ENCODE assay signal across 21 cellular contexts in genomic region chr4:7826176-7826908, GRCh38.
DNase-seq lines count a peak whose midpoint lies in the region; ATAC-seq and TF ChIP-seq lines count a peak whose summit lies in the region.
"Had no signal": no experiment of that assay in that cellular context is flagged by ENCODE, and none has a peak within 500 bp of the region (broad histone marks: within the 10 kb centered on the region; RNA-seq: fewer than 3 reads in every experiment).

No MANE protein-coding gene starts in this region.

- H3K27ac Mint-ChIP-seq in neural progenitor cell: no peak overlapping the region

- H3K9me3 ChIP-seq in SK-N-SH: no peaks in the 10 kb centered on the region
- H3K9me3 ChIP-seq in HUES48 (ENCODE audit: control insufficient read depth, insufficient read depth, low read length): no peaks in the 10 kb centered on the region
- no peaks in the 10 kb centered on the region for H3K9me3 ChIP-seq in neural progenitor cell (ENCODE audit: low read depth)
- H3K9me3 ChIP-seq: BE2C, mucosa of descending colon had no signal

- POLR2A ChIA-PET in SK-N-SH (lab: Yijun Ruan, JAX): no interaction called here

- H3K9me3 Mint-ChIP-seq in neural progenitor cell: no peaks in the 10 kb centered on the region

- TF ChIP-seq RAD21 in SK-N-SH (IDR thresholded peaks at IDR 0.05; ENCODE audit: low read length): no peak

- TF ChIP-seq EP300 in SK-N-SH (IDR thresholded peaks at IDR 0.05; ENCODE audit: borderline replicate concordance in 1 of 2, low read depth in 1 of 2, low read length in 1 of 2): no peak

- no peak for ATAC-seq in SK-N-SH treated with all-trans-retinoic acid at 6 μM for 48 hours
- no peak for ATAC-seq in GM18861 (IDR thresholded peaks at IDR 0.05; ENCODE audit: unreplicated experiment)
- ATAC-seq: left colon, mucosa of descending colon had no signal

- H3K27me3 ChIP-seq in SK-N-SH (ENCODE audit: insufficient read depth) (no peaks in the 10 kb centered on the region), HUES48 (ENCODE audit: control insufficient read depth, insufficient read depth, low read length) (no peaks in the 10 kb centered on the region), neural progenitor cell (no peaks in the 10 kb centered on the region)
- H3K27me3 ChIP-seq: BE2C had no signal

- peaks cover 16% of the 10 kb centered on the region for H3K36me3 Mint-ChIP-seq in neural progenitor cell

- H3F3A ChIP-seq in SK-N-SH (replicated peaks; ENCODE audit: insufficient read depth) (peaks cover 47% of the 10 kb centered on the region), neural progenitor cell (ENCODE audit: low read depth) (peaks cover 16% of the 10 kb centered on the region)

- WGBS in SK-N-SH (ENCODE audit: low lambda C conversion rate): 94% methylated on average over 11 of the region's 12 CpGs

- H3K9ac ChIP-seq in SK-N-SH (no peak overlapping the region), HUES48 (ENCODE audit: low read depth, low read length) (no peak overlapping the region), neural progenitor cell (no peak overlapping the region)
- H3K9ac ChIP-seq: parathyroid adenoma had no signal

- H3K36me3 ChIP-seq in SK-N-SH (replicated peaks in 1 of 2; ENCODE audit: control insufficient read depth in 1 of 2, insufficient read depth in 2 of 2, low read length in 1 of 2) (peaks cover 36 to 71% of the 10 kb centered on the region in 2 experiments), HUES48 (ENCODE audit: control insufficient read depth, insufficient read depth, low read length) (peaks cover 3% of the 10 kb centered on the region; the same call in 1 of the 2 replicates), neural progenitor cell (no peaks in the 10 kb centered on the region)

- no peak for TF ChIP-seq CTCF in SK-N-SH (IDR thresholded peaks at IDR 0.05)
- no peak for TF ChIP-seq CTCF in coronary artery (IDR thresholded peaks at IDR 0.05)
- no peak for TF ChIP-seq CTCF in neural progenitor cell (IDR thresholded peaks at IDR 0.05)

- no peak overlapping the region for H2AFZ ChIP-seq in SK-N-SH (ENCODE audit: low read depth)
- H2AFZ ChIP-seq in neural progenitor cell (replicated peaks): no peak overlapping the region
- H2AFZ ChIP-seq: parathyroid adenoma had no signal

- H4K20me1 ChIP-seq in SK-N-SH (ENCODE audit: insufficient read depth): no peaks in the 10 kb centered on the region
- H4K20me1 ChIP-seq in neural progenitor cell (ENCODE audit: low read depth): no peaks in the 10 kb centered on the region

- H3K4me2 ChIP-seq in SK-N-SH (no peak overlapping the region), neural progenitor cell (peak overlapping the region; percentile 20)

- CTCF ChIA-PET in SK-N-SH (lab: Yijun Ruan, JAX): interaction anchor here (0.9 to 17.8 kb wide), 6 partner anchors 15 to 162 kb away, joined by 3 to 228 read pairs (median 4); no protein-coding TSS in a partner anchor

- H3K4me3 ChIP-seq in SK-N-SH (ENCODE audit: low read depth in 2 of 2, low read length in 1 of 2) (no peak overlapping the region), HUES48 (ENCODE audit: low read depth, low read length) (no peak overlapping the region), coronary artery (no peak overlapping the region), neural progenitor cell (no peak overlapping the region)
- H3K4me3 ChIP-seq: mucosa of descending colon had no signal

- H3K4me1 Mint-ChIP-seq in neural progenitor cell: peaks cover 32% of the 10 kb centered on the region

- H3K27ac ChIP-seq in SK-N-SH (ENCODE audit: low read depth in 2 of 2, low read length in 1 of 2) (peak overlapping the region; percentile 98 to 99), HUES48 (ENCODE audit: low read depth, low read length) (peak overlapping the region; percentile 50), coronary artery (no peak overlapping the region), neural progenitor cell (no peak overlapping the region)
- H3K27ac ChIP-seq: 22Rv1, parathyroid adenoma had no signal

- H3K4me1 ChIP-seq in SK-N-SH (ENCODE audit: control insufficient read depth in 1 of 2, insufficient read depth in 2 of 2, low read depth in 1 of 2, low read length in 1 of 2): peaks cover 44 to 70% of the 10 kb centered on the region in 2 experiments
- peaks cover 60% of the 10 kb centered on the region for H3K4me1 ChIP-seq in HUES48 (ENCODE audit: control insufficient read depth, insufficient read depth, low read length)
- H3K4me1 ChIP-seq in neural progenitor cell: peaks cover 26% of the 10 kb centered on the region

- H3K79me2 ChIP-seq in SK-N-SH (ENCODE audit: insufficient read depth) (peaks cover 97% of the 10 kb centered on the region), neural progenitor cell (ENCODE audit: low read depth) (no peaks in the 10 kb centered on the region)
- H3K79me2 ChIP-seq: parathyroid adenoma had no signal

- no peak for DNase-seq in SK-N-SH
- peak; percentile 67 for DNase-seq in coronary artery (ENCODE audit: low spot score)
- no peak for DNase-seq in neural progenitor cell (ENCODE audit: low spot score)
- DNase-seq in COR-L47 (lab: John Stamatoyannopoulos, UW): no peak
- no peak for DNase-seq in NCI-H2171 (lab: John Stamatoyannopoulos, UW)
- DNase-seq: activated CD4-positive, CD25-positive, alpha-beta regulatory T cell treated with anti-CD3 and anti-CD28 coated beads, Interleukin-2, amount 50 U/mL, for 72 hours; activated CD8-positive, alpha-beta memory T cell treated with anti-CD3 and anti-CD28 coated beads, Interleukin-2, amount 50 U/mL, for 4 hours; BE2C; dermis blood vessel endothelial cell; DMS 273 treated with DMSO at 0.1 percent for 48 hours; foreskin melanocyte; left colon; mucosa of descending colon; NCI-H1417; stimulated activated CD4-positive, alpha-beta T cell treated with anti-CD3 and anti-CD28 coated beads, Interleukin-4, amount 100 ng/mL, for 1 hour; T-helper 9 cell had no signal

- H3K9me2 ChIP-seq in SK-N-SH: no peaks in the 10 kb centered on the region

- no peaks in the 10 kb centered on the region for H3K27me3 Mint-ChIP-seq in neural progenitor cell (ENCODE audit: insufficient read depth, low read depth)

- no peak overlapping the region for H3K4me3 Mint-ChIP-seq in neural progenitor cell

TF ChIP-seq in SK-N-SH, 30 proteins besides CTCF, POLR2A, EP300 and RAD21:
- TF ChIP-seq RFX5 (IDR thresholded peaks at IDR 0.05; ENCODE audit: low read length) (no peak), YY1 (IDR thresholded peaks at IDR 0.05; ENCODE audit: low read depth) (no peak), GABPA (IDR thresholded peaks at IDR 0.05; ENCODE audit: low read depth) (no peak), MEF2A (IDR thresholded peaks at IDR 0.05; ENCODE audit: borderline replicate concordance, low read depth) (no peak), TAF1 (IDR thresholded peaks at IDR 0.05; ENCODE audit: borderline replicate concordance, low read depth, low read length) (no peak)
- TF ChIP-seq, protein P1, sequence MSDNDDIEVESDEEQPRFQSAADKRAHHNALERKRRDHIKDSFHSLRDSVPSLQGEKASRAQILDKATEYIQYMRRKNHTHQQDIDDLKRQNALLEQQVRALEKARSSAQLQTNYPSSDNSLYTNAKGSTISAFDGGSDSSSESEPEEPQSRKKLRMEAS (IDR thresholded peaks at IDR 0.05; ENCODE audit: low read depth): no peak

TF ChIP-seq in SK-N-SH treated with all-trans-retinoic acid at 6 μM for 48 hours, 23 proteins besides CTCF, POLR2A, EP300 and RAD21:
- TF ChIP-seq, protein P2, sequence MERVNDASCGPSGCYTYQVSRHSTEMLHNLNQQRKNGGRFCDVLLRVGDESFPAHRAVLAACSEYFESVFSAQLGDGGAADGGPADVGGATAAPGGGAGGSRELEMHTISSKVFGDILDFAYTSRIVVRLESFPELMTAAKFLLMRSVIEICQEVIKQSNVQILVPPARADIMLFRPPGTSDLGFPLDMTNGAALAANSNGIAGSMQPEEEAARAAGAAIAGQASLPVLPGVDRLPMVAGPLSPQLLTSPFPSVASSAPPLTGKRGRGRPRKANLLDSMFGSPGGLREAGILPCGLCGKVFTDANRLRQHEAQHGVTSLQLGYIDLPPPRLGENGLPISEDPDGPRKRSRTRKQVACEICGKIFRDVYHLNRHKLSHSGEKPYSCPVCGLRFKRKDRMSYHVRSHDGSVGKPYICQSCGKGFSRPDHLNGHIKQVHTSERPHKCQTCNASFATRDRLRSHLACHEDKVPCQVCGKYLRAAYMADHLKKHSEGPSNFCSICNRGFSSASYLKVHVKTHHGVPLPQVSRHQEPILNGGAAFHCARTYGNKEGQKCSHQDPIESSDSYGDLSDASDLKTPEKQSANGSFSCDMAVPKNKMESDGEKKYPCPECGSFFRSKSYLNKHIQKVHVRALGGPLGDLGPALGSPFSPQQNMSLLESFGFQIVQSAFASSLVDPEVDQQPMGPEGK (CRISPR knock-in tag; IDR thresholded peaks at IDR 0.05; ENCODE audit: borderline replicate concordance): no peak
- TF ChIP-seq ZNF565 (CRISPR knock-in tag; conservative IDR thresholded peaks at IDR 0.05; ENCODE audit: low read depth) (no peak), CSRNP3 (CRISPR knock-in tag; IDR thresholded peaks at IDR 0.05) (no peak), TOX (CRISPR knock-in tag; IDR thresholded peaks at IDR 0.05; ENCODE audit: borderline replicate concordance) (no peak), ZC3H10 (CRISPR knock-in tag; IDR thresholded peaks at IDR 0.05) (no peak), ESRRG (CRISPR knock-in tag; IDR thresholded peaks at IDR 0.05) (no peak), ZNF8 (CRISPR knock-in tag; IDR thresholded peaks at IDR 0.05) (no peak), RARB (CRISPR knock-in tag; IDR thresholded peaks at IDR 0.05) (no peak), GLIS3 (CRISPR knock-in tag; IDR thresholded peaks at IDR 0.05) (no peak), ISL1 (CRISPR knock-in tag; IDR thresholded peaks at IDR 0.05) (no peak)

Comparison
In these comparisons a context has a peak if more than half of its experiments do, and no peak if none do; other contexts are left out.
1. H3K27ac ChIP-seq: peak in SK-N-SH (2 of 2) and HUES48 (single experiment); none in coronary artery (0 of 2) and neural progenitor cell (single experiment).